ENCODE assay signal across 24 cellular contexts in the genomic region with DNA sequence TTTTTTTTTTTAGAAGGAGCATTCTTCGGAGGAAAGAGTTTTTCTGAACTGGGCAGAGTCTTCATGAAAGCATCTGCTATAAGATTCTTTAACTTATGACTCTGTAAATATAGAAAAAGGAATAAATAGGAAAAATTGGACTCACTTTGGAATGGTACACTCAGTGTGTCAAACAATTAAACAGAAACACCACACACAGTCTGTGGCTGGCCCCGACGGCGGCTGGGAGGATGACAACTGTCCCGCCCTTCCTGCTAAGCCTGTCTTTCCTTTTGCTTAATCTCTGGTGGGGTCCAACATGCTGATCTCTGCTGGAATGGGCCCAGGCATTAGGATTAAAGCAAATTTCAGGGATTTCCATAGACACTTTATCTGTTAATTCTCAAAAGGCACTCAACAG. TPM values are rescaled to one million over a fixed set of nuclear protein-coding genes. Genes with fewer than 3 reads are reported as not detected.
DNase-seq lines count a peak whose midpoint lies in the region; ATAC-seq and TF ChIP-seq lines count a peak whose summit lies in the region.
"Had no signal": no experiment of that assay in that cellular context is flagged by ENCODE, and none has a peak within 500 bp of the region (broad histone marks: within the 10 kb centered on the region; RNA-seq: fewer than 3 reads in every experiment).

No MANE protein-coding gene starts in this region.

- H3K9me3 Mint-ChIP-seq in natural killer cell treated with Interleukin-12 subunit alpha and Interleukin-12 subunit beta and Interleukin-15 and Interleukin-18, amount 100 ng/mL, for 72 hours: no peaks in the 10 kb centered on the region
- H3K9me3 Mint-ChIP-seq: CD4-positive, alpha-beta memory T cell had no signal

- intact Hi-C loops in right cardiac atrium (cut with DNase I): no loop called here
- intact Hi-C loops in left ventricle myocardium inferior (cut with micrococcal nuclease): no loop called here
- intact Hi-C loops in body of pancreas (cut with DNase I): no loop called here

- H3K27ac Mint-ChIP-seq in natural killer cell treated with Interleukin-12 subunit alpha and Interleukin-12 subunit beta and Interleukin-15 and Interleukin-18, amount 100 ng/mL, for 72 hours: no peak overlapping the region
- H3K27ac Mint-ChIP-seq: CD4-positive, alpha-beta memory T cell had no signal

- H3K27me3 Mint-ChIP-seq in natural killer cell treated with Interleukin-12 subunit alpha and Interleukin-12 subunit beta and Interleukin-15 and Interleukin-18, amount 100 ng/mL, for 72 hours: peaks cover 0 to 13% of the 10 kb centered on the region in 2 donors

- H3K4me3 ChIP-seq in right cardiac atrium (ENCODE audit: low read length) (no peak overlapping the region), left ventricle myocardium inferior (no peak overlapping the region), body of pancreas (no peak overlapping the region)
- H3K4me3 ChIP-seq: BLaER1 treated with 17β-estradiol and CSF1 and Interleukin-3, amounts not matched to agents 10 nM and 100 nM; GM12878; SJSA1 had no signal

- H3K9me3 ChIP-seq in right cardiac atrium (ENCODE audit: control insufficient read depth, low read length) (no peaks in the 10 kb centered on the region), left ventricle myocardium inferior (replicated peaks) (no peaks in the 10 kb centered on the region), body of pancreas (no peaks in the 10 kb centered on the region)
- H3K9me3 ChIP-seq: BLaER1 treated with 17β-estradiol and CSF1 and Interleukin-3, amounts not matched to agents 10 nM and 100 nM; Caco-2; SJSA1 had no signal

- ATAC-seq in right cardiac atrium: peak; percentile 56 to 86
- ATAC-seq in esophagus mucosa: peak; percentile 33
- no peak for ATAC-seq in natural killer cell treated with Interleukin-12 subunit alpha and Interleukin-12 subunit beta and Interleukin-15 and Interleukin-18, amount 100 ng/mL, for 72 hours
- no peak for ATAC-seq in body of pancreas
- ATAC-seq in GM21423 (IDR thresholded peaks at IDR 0.05; ENCODE audit: unreplicated experiment): no peak
- ATAC-seq: GM12878, Right ventricle myocardium inferior had no signal

- H3K36me3 Mint-ChIP-seq in natural killer cell treated with Interleukin-12 subunit alpha and Interleukin-12 subunit beta and Interleukin-15 and Interleukin-18, amount 100 ng/mL, for 72 hours: no peaks in the 10 kb centered on the region
- H3K36me3 Mint-ChIP-seq: CD4-positive, alpha-beta memory T cell had no signal

- H3K4me3 Mint-ChIP-seq in natural killer cell treated with Interleukin-12 subunit alpha and Interleukin-12 subunit beta and Interleukin-15 and Interleukin-18, amount 100 ng/mL, for 72 hours: peak overlapping the region; percentile 32
- H3K4me3 Mint-ChIP-seq: CD4-positive, alpha-beta memory T cell had no signal

- DNase-seq in right cardiac atrium: peak in 2 of 3 donors; percentile 63 to 66
- DNase-seq in left ventricle myocardium inferior: no peak
- no peak for DNase-seq in natural killer cell treated with Interleukin-12 subunit alpha and Interleukin-12 subunit beta and Interleukin-15 and Interleukin-18, amount 100 ng/mL, for 72 hours (ENCODE audit: low spot score)
- peak; percentile 29 for DNase-seq in ureter (ENCODE audit: low spot score)
- DNase-seq in body of pancreas: no peak
- no peak for DNase-seq in activated T-cell treated with anti-CD3 and anti-CD28 coated beads for 4 hours
- DNase-seq: 8988T; Caco-2; CD4-positive, alpha-beta memory T cell; DND-41; NCI-H1092; NCI-H1436; NCI-H187 treated with DMSO at 0.1 percent for 48 hours; NCI-H2107; NCI-H226; NCI-H510A treated with DMSO at 0.1 percent for 48 hours; NCI-H748 treated with DMSO at 0.1 percent for 48 hours; OCI-M1 had no signal

- H3K4me1 ChIP-seq in right cardiac atrium (ENCODE audit: control insufficient read depth, insufficient read depth, low read length) (no peaks in the 10 kb centered on the region), left ventricle myocardium inferior (no peaks in the 10 kb centered on the region), body of pancreas (no peaks in the 10 kb centered on the region)
- H3K4me1 ChIP-seq: Caco-2 had no signal

- H3K27me3 ChIP-seq in right cardiac atrium (ENCODE audit: control insufficient read depth, insufficient read depth) (no peaks in the 10 kb centered on the region), left ventricle myocardium inferior (ENCODE audit: low read depth) (no peaks in the 10 kb centered on the region), body of pancreas (no peaks in the 10 kb centered on the region)
- H3K27me3 ChIP-seq: BLaER1 treated with 17β-estradiol and CSF1 and Interleukin-3, amounts not matched to agents 10 nM and 100 nM; SJSA1 had no signal

- H3K36me3 ChIP-seq in left ventricle myocardium inferior (no peaks in the 10 kb centered on the region), body of pancreas (replicated peaks in 1 of 2; ENCODE audit: insufficient read depth in 1 of 2, low read depth in 2 of 2) (no peaks in the 10 kb centered on the region)
- H3K36me3 ChIP-seq: BLaER1 treated with 17β-estradiol and CSF1 and Interleukin-3, amounts not matched to agents 10 nM and 100 nM; SJSA1 had no signal

- H3K27ac ChIP-seq in right cardiac atrium (ENCODE audit: low read length): no peak overlapping the region
- H3K27ac ChIP-seq in left ventricle myocardium inferior (replicated peaks): no peak overlapping the region
- H3K27ac ChIP-seq in body of pancreas: no peak overlapping the region
- H3K27ac ChIP-seq: BLaER1 treated with 17β-estradiol and CSF1 and Interleukin-3, amounts not matched to agents 10 nM and 100 nM; SJSA1 had no signal

- H3K4me1 Mint-ChIP-seq in natural killer cell treated with Interleukin-12 subunit alpha and Interleukin-12 subunit beta and Interleukin-15 and Interleukin-18, amount 100 ng/mL, for 72 hours (ENCODE audit: low read depth in 2 of 2): peaks cover 19 to 20% of the 10 kb centered on the region in 2 donors
- H3K4me1 Mint-ChIP-seq: CD4-positive, alpha-beta memory T cell had no signal

- WGBS in right cardiac atrium: 52% methylated on average over 5 of the region's 5 CpGs
- 55 to 78% methylated on average over 5 of the region's 5 CpGs for WGBS in body of pancreas, 2 donors

- TF ChIP-seq CTCF in left ventricle myocardium inferior (IDR thresholded peaks at IDR 0.05; ENCODE audit: borderline replicate concordance): no peak
- no peak for TF ChIP-seq CTCF in body of pancreas (IDR thresholded peaks at IDR 0.05)

- TF ChIP-seq POLR2A in body of pancreas (IDR thresholded peaks at IDR 0.05): no peak

RNA-seq across cellular contexts. Expression of gene RAB31, which starts 12.5 kb away (rescaled TPM):
- total RNA-seq in right cardiac atrium: 10 to 100 TPM; 21.5 to 42.3 (median 26.0) TPM
- polyA plus RNA-seq in right cardiac atrium: 9.1 TPM
- 12.0 TPM for total RNA-seq in left ventricle myocardium inferior
- 50.0 TPM for total RNA-seq in esophagus mucosa
- 1 to 10 TPM; 1.7 to 6.9 TPM for total RNA-seq in natural killer cell treated with Interleukin-12 subunit alpha and Interleukin-12 subunit beta and Interleukin-15 and Interleukin-18, amount 100 ng/mL, for 72 hours
- 46.0 TPM for total RNA-seq in ureter
- total RNA-seq in body of pancreas: 1 to 10 TPM; 4.3 to 8.0 TPM

Comparison
In these comparisons a context has a peak if more than half of its experiments do, and no peak if none do; other contexts are left out.
1. DNase-seq: peak in right cardiac atrium (2 of 3) and ureter (single experiment); none in left ventricle myocardium inferior (single experiment), natural killer cell treated with Interleukin-12 subunit alpha and Interleukin-12 subunit beta and Interleukin-15 and Interleukin-18, amount 100 ng/mL, for 72 hours (single experiment), body of pancreas (0 of 4) and activated T-cell treated with anti-CD3 and anti-CD28 coated beads for 4 hours (single experiment).
2. ATAC-seq: peak in right cardiac atrium (2 of 2) and esophagus mucosa (single experiment); none in natural killer cell treated with Interleukin-12 subunit alpha and Interleukin-12 subunit beta and Interleukin-15 and Interleukin-18, amount 100 ng/mL, for 72 hours (0 of 2), body of pancreas (single experiment) and GM21423 (single experiment).